Comparison of ENCODE assay signal across 27 cellular contexts in genomic region chr15:46296002-46296401, GRCh38.
"Had no signal": no experiment of that assay in that cellular context is flagged by ENCODE, and none has a peak within 500 bp of the region (broad histone marks: within the 10 kb centered on the region; RNA-seq: fewer than 3 reads in every experiment).

No MANE protein-coding gene starts in this region.

- H3K4me3 Mint-ChIP-seq: naive B cell; naive thymus-derived CD8-positive, alpha-beta T cell; natural killer cell treated with Interleukin-12 subunit alpha and Interleukin-12 subunit beta and Interleukin-15 and Interleukin-18, amount 100 ng/mL, for 72 hours; neural crest cell; stimulated activated effector memory CD8-positive, alpha-beta T cell treated with anti-CD3 and anti-CD28 coated beads, Interleukin-12 subunit alpha, Interleukin-12 subunit beta, amount 100 ng/mL, for 72 hours; stimulated activated naive CD8-positive, alpha-beta T cell treated with anti-CD3 and anti-CD28 coated beads, Interleukin-15, Interleukin-2, amounts not matched to agents 100 ng/mL and 50 ng/mL, for 24 hours had no signal

- H3K36me3 ChIP-seq: ovary, right lobe of liver, sigmoid colon, stomach, thoracic aorta, thyroid gland, tibial nerve, upper lobe of left lung, vagina had no signal

- H3K27me3 ChIP-seq: ovary, sigmoid colon, stomach, thyroid gland, tibial nerve, upper lobe of left lung, vagina had no signal

- H3K27ac ChIP-seq: ovary, parathyroid adenoma, psoas muscle, right lobe of liver, sigmoid colon, stomach, thoracic aorta, thyroid gland, tibial nerve, upper lobe of left lung, vagina had no signal

- H3K4me3 ChIP-seq: ovary, psoas muscle, right lobe of liver, sigmoid colon, stomach, thoracic aorta, thyroid gland, tibial nerve, upper lobe of left lung, vagina had no signal

- H2AFZ ChIP-seq: parathyroid adenoma had no signal

- H3K27me3 Mint-ChIP-seq: natural killer cell treated with Interleukin-12 subunit alpha and Interleukin-12 subunit beta and Interleukin-15 and Interleukin-18, amount 100 ng/mL, for 72 hours; progenitor cell of endocrine pancreas; stimulated activated naive CD8-positive, alpha-beta T cell treated with anti-CD3 and anti-CD28 coated beads, Interleukin-15, Interleukin-2, amounts not matched to agents 100 ng/mL and 50 ng/mL, for 24 hours had no signal

- H3K9me3 ChIP-seq: ovary, psoas muscle, right lobe of liver, sigmoid colon, stomach, thoracic aorta, thyroid gland, tibial nerve, upper lobe of left lung, vagina had no signal

- H3K27ac Mint-ChIP-seq: naive B cell; naive thymus-derived CD8-positive, alpha-beta T cell; natural killer cell treated with Interleukin-12 subunit alpha and Interleukin-12 subunit beta and Interleukin-15 and Interleukin-18, amount 100 ng/mL, for 72 hours; progenitor cell of endocrine pancreas; stimulated activated effector memory CD8-positive, alpha-beta T cell treated with anti-CD3 and anti-CD28 coated beads, Interleukin-12 subunit alpha, Interleukin-12 subunit beta, amount 100 ng/mL, for 72 hours; stimulated activated naive CD8-positive, alpha-beta T cell treated with anti-CD3 and anti-CD28 coated beads, Interleukin-15, Interleukin-2, amounts not matched to agents 100 ng/mL and 50 ng/mL, for 24 hours had no signal

- H3K4me1 ChIP-seq: parathyroid adenoma, psoas muscle, right lobe of liver, sigmoid colon, stomach, thyroid gland, tibial nerve, upper lobe of left lung, vagina had no signal

- H3K9me3 Mint-ChIP-seq: naive B cell; natural killer cell treated with Interleukin-12 subunit alpha and Interleukin-12 subunit beta and Interleukin-15 and Interleukin-18, amount 100 ng/mL, for 72 hours; neural crest cell had no signal

- DNase-seq: naive B cell; naive thymus-derived CD8-positive, alpha-beta T cell; occipital lobe; ovary; psoas muscle; right cardiac atrium; right lobe of liver; sigmoid colon; small intestine; stimulated activated CD4-positive, alpha-beta T cell treated with anti-CD3 and anti-CD28 coated beads, Interleukin-15, amount 100 ng/mL, for 24 hours; stimulated activated CD4-positive, alpha-beta T cell treated with anti-CD3 and anti-CD28 coated beads, Interleukin-2, amount 100 ng/mL, for 24 hours; stimulated activated CD4-positive, alpha-beta T cell treated with anti-CD3 and anti-CD28 coated beads, Interleukin-2, amount 100 ng/mL, for 48 hours; stimulated activated CD4-positive, alpha-beta T cell treated with anti-CD3 and anti-CD28 coated beads, Interleukin-4, amount 100 ng/mL, for 24 hours; stimulated activated naive CD4-positive, alpha-beta T cell treated with Interleukin-2 at 50 U/mL for 16 hours; stomach; thyroid gland; trophoblast cell had no signal

- H3K9ac ChIP-seq: parathyroid adenoma had no signal

- ATAC-seq: naive thymus-derived CD8-positive, alpha-beta T cell; natural killer cell treated with Interleukin-12 subunit alpha and Interleukin-12 subunit beta and Interleukin-15 and Interleukin-18, amount 100 ng/mL, for 72 hours; psoas muscle; right cardiac atrium; right lobe of liver; stimulated activated effector memory CD8-positive, alpha-beta T cell treated with anti-CD3 and anti-CD28 coated beads, Interleukin-12 subunit alpha, Interleukin-12 subunit beta, amount 100 ng/mL, for 72 hours had no signal

- H3K4me1 Mint-ChIP-seq: naive thymus-derived CD8-positive, alpha-beta T cell; stimulated activated effector memory CD8-positive, alpha-beta T cell treated with anti-CD3 and anti-CD28 coated beads, Interleukin-12 subunit alpha, Interleukin-12 subunit beta, amount 100 ng/mL, for 72 hours had no signal

- H3K36me3 Mint-ChIP-seq: naive B cell; naive thymus-derived CD8-positive, alpha-beta T cell; natural killer cell treated with Interleukin-12 subunit alpha and Interleukin-12 subunit beta and Interleukin-15 and Interleukin-18, amount 100 ng/mL, for 72 hours; stimulated activated effector memory CD8-positive, alpha-beta T cell treated with anti-CD3 and anti-CD28 coated beads, Interleukin-12 subunit alpha, Interleukin-12 subunit beta, amount 100 ng/mL, for 72 hours had no signal
